Comparison of ENCODE assay signal across 2 cellular contexts in the genomic region with DNA sequence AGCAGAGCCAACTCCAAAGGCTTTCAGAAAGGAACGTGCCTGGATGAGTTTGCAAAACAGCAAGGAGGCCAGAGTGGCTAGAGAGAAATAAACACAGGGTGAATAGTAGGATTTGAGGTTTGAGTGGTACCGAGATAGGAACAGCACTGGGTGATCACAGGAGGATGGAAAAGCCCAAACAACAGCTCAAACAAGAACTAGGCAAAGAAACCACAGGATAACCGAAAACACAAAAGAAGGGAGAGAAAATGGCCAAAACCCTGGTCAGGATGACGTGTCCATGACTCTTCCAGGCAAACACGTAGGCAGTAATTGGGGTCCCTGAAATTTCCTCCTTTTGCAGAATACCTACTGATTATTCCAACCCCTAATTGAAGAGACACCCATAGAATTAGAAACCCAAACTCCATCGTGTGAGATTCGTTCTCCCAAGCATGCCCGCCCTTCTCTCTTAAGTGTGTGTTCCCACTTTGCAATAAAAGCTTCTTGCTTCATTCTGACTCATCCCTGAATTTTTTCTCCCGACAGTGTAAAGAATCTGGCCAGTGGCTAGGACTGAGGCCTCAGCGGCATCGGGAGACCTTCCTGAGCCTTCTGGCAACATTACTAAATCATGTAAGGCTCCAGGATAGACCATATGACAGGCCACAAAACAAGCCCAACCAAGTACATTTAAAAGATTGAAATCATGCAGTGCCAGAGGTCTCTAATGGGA.
TF ChIP-seq lines count a peak whose summit lies in the region.

No MANE protein-coding gene starts in this region.

TF ChIP-seq in HepG2, 621 proteins besides CTCF, POLR2A, EP300 and RAD21:
- TF ChIP-seq HNRNPL (IDR thresholded peaks at IDR 0.05; ENCODE audit: low read depth, low read length) (no peak), CREB1 (IDR thresholded peaks at IDR 0.05) (peak; percentile 60), CREB1 (CRISPR knock-in tag; IDR thresholded peaks at IDR 0.05) (no peak)
TF ChIP-seq in HepG2: peak in this region for 1.

TF ChIP-seq in SK-N-SH, 30 proteins besides CTCF, POLR2A, EP300 and RAD21:
- TF ChIP-seq TAF1 (IDR thresholded peaks at IDR 0.05; ENCODE audit: borderline replicate concordance, low read depth, low read length) (no peak), MXI1 (IDR thresholded peaks at IDR 0.05; ENCODE audit: low read depth, low read length) (no peak), SIN3A (IDR thresholded peaks at IDR 0.05; ENCODE audit: borderline replicate concordance, low read depth, low read length) (no peak), NRF1 (IDR thresholded peaks at IDR 0.05; ENCODE audit: low read depth, low read length) (no peak), GATA2 (CRISPR knock-in tag; IDR thresholded peaks at IDR 0.05) (no peak), POLR2AphosphoS5 (IDR thresholded peaks at IDR 0.05; ENCODE audit: low read depth, low read length) (no peak), SMC3 (IDR thresholded peaks at IDR 0.05; ENCODE audit: low read depth, low read length) (no peak)
- TF ChIP-seq, protein P1, sequence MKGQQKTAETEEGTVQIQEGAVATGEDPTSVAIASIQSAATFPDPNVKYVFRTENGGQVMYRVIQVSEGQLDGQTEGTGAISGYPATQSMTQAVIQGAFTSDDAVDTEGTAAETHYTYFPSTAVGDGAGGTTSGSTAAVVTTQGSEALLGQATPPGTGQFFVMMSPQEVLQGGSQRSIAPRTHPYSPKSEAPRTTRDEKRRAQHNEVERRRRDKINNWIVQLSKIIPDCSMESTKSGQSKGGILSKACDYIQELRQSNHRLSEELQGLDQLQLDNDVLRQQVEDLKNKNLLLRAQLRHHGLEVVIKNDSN (IDR thresholded peaks at IDR 0.05; ENCODE audit: borderline replicate concordance, low read depth), result no peak
- TF ChIP-seq, protein P2, sequence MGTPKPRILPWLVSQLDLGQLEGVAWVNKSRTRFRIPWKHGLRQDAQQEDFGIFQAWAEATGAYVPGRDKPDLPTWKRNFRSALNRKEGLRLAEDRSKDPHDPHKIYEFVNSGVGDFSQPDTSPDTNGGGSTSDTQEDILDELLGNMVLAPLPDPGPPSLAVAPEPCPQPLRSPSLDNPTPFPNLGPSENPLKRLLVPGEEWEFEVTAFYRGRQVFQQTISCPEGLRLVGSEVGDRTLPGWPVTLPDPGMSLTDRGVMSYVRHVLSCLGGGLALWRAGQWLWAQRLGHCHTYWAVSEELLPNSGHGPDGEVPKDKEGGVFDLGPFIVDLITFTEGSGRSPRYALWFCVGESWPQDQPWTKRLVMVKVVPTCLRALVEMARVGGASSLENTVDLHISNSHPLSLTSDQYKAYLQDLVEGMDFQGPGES (IDR thresholded peaks at IDR 0.05; ENCODE audit: low read depth, low read length), result no peak
- TF ChIP-seq, protein P3, sequence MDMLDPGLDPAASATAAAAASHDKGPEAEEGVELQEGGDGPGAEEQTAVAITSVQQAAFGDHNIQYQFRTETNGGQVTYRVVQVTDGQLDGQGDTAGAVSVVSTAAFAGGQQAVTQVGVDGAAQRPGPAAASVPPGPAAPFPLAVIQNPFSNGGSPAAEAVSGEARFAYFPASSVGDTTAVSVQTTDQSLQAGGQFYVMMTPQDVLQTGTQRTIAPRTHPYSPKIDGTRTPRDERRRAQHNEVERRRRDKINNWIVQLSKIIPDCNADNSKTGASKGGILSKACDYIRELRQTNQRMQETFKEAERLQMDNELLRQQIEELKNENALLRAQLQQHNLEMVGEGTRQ (IDR thresholded peaks at IDR 0.05; ENCODE audit: borderline replicate concordance, low read depth, low read length), result no peak
